17 cellular contexts compared by ENCODE assay signal in the genomic region with DNA sequence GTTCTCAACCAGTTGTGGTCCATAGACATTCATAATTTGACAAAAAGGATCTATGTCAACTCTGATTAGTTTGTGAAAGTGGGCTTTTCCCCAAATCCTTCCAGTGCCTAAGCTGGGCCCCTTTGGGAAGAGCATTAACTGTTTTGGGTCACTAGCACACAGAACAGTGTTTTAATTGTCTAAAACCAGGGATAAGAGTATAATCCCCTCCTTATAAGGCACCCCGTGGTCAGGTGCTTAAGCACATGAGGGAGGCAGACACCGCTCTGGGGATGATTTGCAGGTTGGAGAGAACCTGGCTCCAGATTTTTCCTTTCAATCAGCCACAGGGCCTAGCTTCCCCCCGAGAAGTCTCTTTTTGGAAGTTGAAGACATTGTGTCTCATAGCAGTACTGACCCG. TPM values are rescaled to one million over a fixed set of nuclear protein-coding genes. Genes with fewer than 3 reads are reported as not detected.
DNase-seq lines count a peak whose midpoint lies in the region; TF ChIP-seq lines count a peak whose summit lies in the region.
"Had no signal": no experiment of that assay in that cellular context is flagged by ENCODE, and none has a peak within 500 bp of the region (broad histone marks: within the 10 kb centered on the region; RNA-seq: fewer than 3 reads in every experiment).

No MANE protein-coding gene starts in this region.

- DNase-seq in activated CD4-positive, alpha-beta T cell treated with anti-CD3 and anti-CD28 coated beads, Interleukin-2, amount 10 ng/mL, durations not matched to agents 24 days and 14 days = peak; percentile 49
- no peak for DNase-seq in activated CD4-positive, alpha-beta T cell treated with anti-CD3 and anti-CD28 coated beads for 1 hour
- DNase-seq in WERI-Rb-1 = peak; percentile 53
- peak; percentile 74 for DNase-seq in retinal pigment epithelial cell (ENCODE audit: low read depth)
- no peak for DNase-seq in coronary artery (ENCODE audit: low spot score)
- no peak for DNase-seq in testis
- DNase-seq in Karpas-422 = no peak
- DNase-seq: 8988T; CD4-positive, alpha-beta memory T cell; DMS153; DMS79; GDM1; HFFc6 had no signal

- intact Hi-C loops in activated CD4-positive, alpha-beta T cell treated with anti-CD3 and anti-CD28 coated beads, Interleukin-2, amount 10 ng/mL, durations not matched to agents 24 days and 14 days (cut with micrococcal nuclease) = no loop called here
- intact Hi-C loops in testis (cut with DNase I; ENCODE audit: low total_unique reads) = no loop called here

- H3K9me3 Mint-ChIP-seq in activated CD4-positive, alpha-beta T cell treated with anti-CD3 and anti-CD28 coated beads, Interleukin-2, amount 10 ng/mL, durations not matched to agents 24 days and 14 days = peaks cover 11% of the 10 kb centered on the region
- H3K9me3 Mint-ChIP-seq: CD14-positive monocyte; CD4-positive, alpha-beta memory T cell; HFFc6 had no signal

- no peaks in the 10 kb centered on the region for H3K9me2 ChIP-seq in Karpas-422 (replicated peaks; ENCODE audit: insufficient read depth, low read length)

- H3K4me3 ChIP-seq in WERI-Rb-1 (ENCODE audit: low read depth, low read length) (no peak overlapping the region), retinal pigment epithelial cell (ENCODE audit: low read length) (no peak overlapping the region), coronary artery (no peak overlapping the region), testis (no peak overlapping the region), Karpas-422 (ENCODE audit: low read length) (no peak overlapping the region)
- H3K4me3 ChIP-seq: BLaER1 had no signal

- H3K79me2 ChIP-seq in Karpas-422 (ENCODE audit: low read length) = no peaks in the 10 kb centered on the region

- no peaks in the 10 kb centered on the region for H3K36me3 Mint-ChIP-seq in activated CD4-positive, alpha-beta T cell treated with anti-CD3 and anti-CD28 coated beads, Interleukin-2, amount 10 ng/mL, durations not matched to agents 24 days and 14 days (ENCODE audit: low read depth)
- H3K36me3 Mint-ChIP-seq: CD4-positive, alpha-beta memory T cell had no signal

- H3K27me3 Mint-ChIP-seq in activated CD4-positive, alpha-beta T cell treated with anti-CD3 and anti-CD28 coated beads, Interleukin-2, amount 10 ng/mL, durations not matched to agents 24 days and 14 days = peaks cover 16% of the 10 kb centered on the region
- H3K27me3 Mint-ChIP-seq: CD4-positive, alpha-beta memory T cell had no signal

- no peak overlapping the region for H3K27ac Mint-ChIP-seq in activated CD4-positive, alpha-beta T cell treated with anti-CD3 and anti-CD28 coated beads, Interleukin-2, amount 10 ng/mL, durations not matched to agents 24 days and 14 days
- H3K27ac Mint-ChIP-seq: CD14-positive monocyte, HFFc6 had no signal

- H3K9me3 ChIP-seq in WERI-Rb-1 (ENCODE audit: severe bottlenecking) (no peaks in the 10 kb centered on the region), testis (no peaks in the 10 kb centered on the region), Karpas-422 (ENCODE audit: low read length) (no peaks in the 10 kb centered on the region)
- H3K9me3 ChIP-seq: BLaER1 had no signal

- H3K27me3 ChIP-seq in WERI-Rb-1 (ENCODE audit: insufficient read depth, low read depth, severe bottlenecking) (no peaks in the 10 kb centered on the region), testis (no peaks in the 10 kb centered on the region), Karpas-422 (ENCODE audit: low read length) (no peaks in the 10 kb centered on the region)
- H3K27me3 ChIP-seq: BLaER1 had no signal

- H4K20me1 ChIP-seq in Karpas-422 (ENCODE audit: insufficient read depth, low read depth, low read length) = no peaks in the 10 kb centered on the region
- H4K20me1 ChIP-seq: BLaER1 had no signal

- TF ChIP-seq CTCF in WERI-Rb-1 (IDR thresholded peaks at IDR 0.05; ENCODE audit: low read depth, low read length) (no peak), retinal pigment epithelial cell (conservative IDR thresholded peaks at IDR 0.05; ENCODE audit: low read depth, low read length) (no peak), coronary artery (IDR thresholded peaks at IDR 0.05) (no peak), testis (IDR thresholded peaks at IDR 0.05) (no peak)

- no peaks in the 10 kb centered on the region for H3K4me1 Mint-ChIP-seq in activated CD4-positive, alpha-beta T cell treated with anti-CD3 and anti-CD28 coated beads, Interleukin-2, amount 10 ng/mL, durations not matched to agents 24 days and 14 days
- H3K4me1 Mint-ChIP-seq: CD4-positive, alpha-beta memory T cell had no signal

- H3K36me3 ChIP-seq in WERI-Rb-1 (no peaks in the 10 kb centered on the region), testis (ENCODE audit: low read depth, missing control alignments) (no peaks in the 10 kb centered on the region), Karpas-422 (ENCODE audit: insufficient read depth, low read length) (no peaks in the 10 kb centered on the region)
- H3K36me3 ChIP-seq: BLaER1 had no signal

- H3K4me2 ChIP-seq in Karpas-422 (ENCODE audit: low read depth, low read length, poor library complexity, severe bottlenecking) = no peak overlapping the region
- H3K4me2 ChIP-seq: BLaER1 had no signal

- no peaks in the 10 kb centered on the region for H3K4me1 ChIP-seq in testis
- no peaks in the 10 kb centered on the region for H3K4me1 ChIP-seq in Karpas-422 (ENCODE audit: low read length)
- H3K4me1 ChIP-seq: BLaER1 had no signal

- H3K9ac ChIP-seq in Karpas-422 (ENCODE audit: low read length) = no peak overlapping the region
- H3K9ac ChIP-seq: BLaER1 had no signal

- TF ChIP-seq POLR2A in testis (IDR thresholded peaks at IDR 0.05) = no peak

- H2AFZ ChIP-seq in Karpas-422 (ENCODE audit: low read length) = no peak overlapping the region

- H3K4me3 Mint-ChIP-seq in activated CD4-positive, alpha-beta T cell treated with anti-CD3 and anti-CD28 coated beads, Interleukin-2, amount 10 ng/mL, durations not matched to agents 24 days and 14 days = no peak overlapping the region
- H3K4me3 Mint-ChIP-seq: CD14-positive monocyte; CD4-positive, alpha-beta memory T cell; HFFc6 had no signal

- WGBS in testis, 2 donors = 94 to 98% methylated on average over 4 of the region's 4 CpGs

- H3K27ac ChIP-seq in WERI-Rb-1 (no peak overlapping the region), coronary artery (no peak overlapping the region), testis (no peak overlapping the region), Karpas-422 (ENCODE audit: low read length) (no peak overlapping the region)
- H3K27ac ChIP-seq: BLaER1, HL-60 had no signal

RNA-seq across cellular contexts. Expression of gene RFX8, which starts 53.6 kb away (rescaled TPM):
- total RNA-seq in activated CD4-positive, alpha-beta T cell treated with anti-CD3 and anti-CD28 coated beads, Interleukin-2, amount 10 ng/mL, durations not matched to agents 24 days and 14 days = 0.38 and 0.49 TPM in 2 replicates
- 1 to 10 TPM; 1.8 to 2.7 TPM for total RNA-seq in testis
- 4.0 TPM for polyA plus RNA-seq in testis (ENCODE audit: insufficient read depth, low read depth, low replicate concordance)
- total RNA-seq in Karpas-422 (2014; rRNA removed; shearing (Covaris generic); ENCODE audit: low replicate concordance) = not detected in 2 replicates
- total RNA-seq: A673 had no signal
- polyA plus RNA-seq: CD14-positive monocyte; CD4-positive, alpha-beta memory T cell had no signal

Comparison
In these comparisons a context has a peak if more than half of its experiments do, and no peak if none do; other contexts are left out.
1. DNase-seq: peak in activated CD4-positive, alpha-beta T cell treated with anti-CD3 and anti-CD28 coated beads, Interleukin-2, amount 10 ng/mL, durations not matched to agents 24 days and 14 days (single experiment), WERI-Rb-1 (single experiment) and retinal pigment epithelial cell (single experiment); none in activated CD4-positive, alpha-beta T cell treated with anti-CD3 and anti-CD28 coated beads for 1 hour (single experiment), coronary artery (single experiment), testis (single experiment) and Karpas-422 (single experiment).